ENCODE assay signal across 8 cellular contexts in the genomic region with DNA sequence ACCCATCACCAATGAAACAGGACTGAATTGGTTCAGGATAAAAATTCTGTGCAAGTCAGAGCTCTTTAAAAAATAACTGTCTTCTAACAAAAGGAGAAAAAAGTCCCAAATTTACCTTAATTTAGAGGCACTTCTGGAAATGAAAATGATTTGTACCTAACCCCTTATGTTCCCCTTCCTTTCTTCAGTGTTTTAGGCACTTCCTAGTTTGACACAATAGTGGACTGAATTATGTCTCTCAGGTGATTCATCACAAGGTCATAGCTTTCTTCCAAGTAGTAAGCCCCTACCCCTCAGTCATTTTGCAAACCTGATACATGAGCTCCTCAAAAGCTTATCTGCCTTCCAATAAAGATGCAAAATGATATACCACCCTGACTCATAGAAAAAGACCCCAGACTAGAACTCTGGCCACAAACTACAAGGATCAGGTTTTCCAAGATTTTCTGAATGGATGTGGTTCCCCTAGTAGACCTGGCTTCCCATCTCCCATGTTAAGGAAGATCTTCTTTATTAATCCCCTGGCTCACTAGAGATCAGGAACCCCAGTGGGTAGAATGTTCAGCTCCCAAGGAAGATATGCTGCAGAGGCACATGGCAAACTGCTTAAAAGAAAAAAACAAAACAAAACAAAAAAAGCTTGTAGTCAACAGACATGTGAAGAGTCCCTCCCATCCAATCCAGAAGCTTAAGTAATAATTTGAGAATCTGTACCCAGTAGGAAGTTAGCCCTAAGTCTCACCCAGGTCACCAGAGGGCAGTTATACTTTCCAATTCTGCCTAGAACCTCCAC. TPM values are rescaled to one million over a fixed set of nuclear protein-coding genes. Genes with fewer than 3 reads are reported as not detected.
DNase-seq lines count a peak whose midpoint lies in the region; ATAC-seq, FAIRE-seq and TF ChIP-seq lines count a peak whose summit lies in the region.

No MANE protein-coding gene starts in this region.

- H3K36me3 ChIP-seq in rectal smooth muscle tissue (ENCODE audit: control insufficient read depth, insufficient read depth, low read length) (peaks cover 25% of the 10 kb centered on the region), MG63 (peaks cover 49% of the 10 kb centered on the region)

- peaks cover 33% of the 10 kb centered on the region for H3K4me1 ChIP-seq in rectal smooth muscle tissue (ENCODE audit: control insufficient read depth, insufficient read depth, low read length)

- no peak for FAIRE-seq in RCC 7860 (lab: Jason Lieb, UNC)

- DNase-seq in RCC 7860 (ENCODE audit: low spot score) = peak; percentile 36
- DNase-seq in epithelial cell of prostate (ENCODE audit: low read depth, low spot score) = no peak
- DNase-seq in HuH-7.5 (ENCODE audit: low spot score) = no peak
- no peak for DNase-seq in NCI-H146 (lab: John Stamatoyannopoulos, UW)
- DNase-seq in MG63 = no peak

- H3K9ac ChIP-seq in rectal smooth muscle tissue (ENCODE audit: low read length) = no peak overlapping the region

- H3K9me3 ChIP-seq in MG63 = no peaks in the 10 kb centered on the region

- ATAC-seq in HG03139 (IDR thresholded peaks at IDR 0.05; ENCODE audit: unreplicated experiment) = no peak

- peak overlapping the region; percentile 19 for H3K4me3 ChIP-seq in rectal smooth muscle tissue (ENCODE audit: low read length)
- no peak overlapping the region for H3K4me3 ChIP-seq in MG63

- TF ChIP-seq POLR2A in GM19099 (IDR thresholded peaks at IDR 0.05; ENCODE audit: extremely low read depth, insufficient read length, low read depth) = peak; percentile 5

- H3K27ac ChIP-seq in epithelial cell of prostate (peak overlapping the region; percentile 95), rectal smooth muscle tissue (ENCODE audit: low read depth, low read length) (peak overlapping the region; percentile 44)

- no peaks in the 10 kb centered on the region for H3K27me3 ChIP-seq in rectal smooth muscle tissue (ENCODE audit: control insufficient read depth, insufficient read depth, low read length)
- no peaks in the 10 kb centered on the region for H3K27me3 ChIP-seq in MG63

RNA-seq across cellular contexts. Expression of gene PPP1R10, which starts 3.6 kb away (rescaled TPM):
- 3.9 and 6.7 TPM in 2 replicates for total RNA-seq in MG63 (2014; rRNA removed; shearing (Covaris generic); ENCODE audit: low replicate concordance)

RNA-seq across cellular contexts. Expression of gene MRPS18B, which starts 4.2 kb away (rescaled TPM):
- total RNA-seq in MG63 (2014; rRNA removed; shearing (Covaris generic); ENCODE audit: low replicate concordance) = 11.9 and 29.9 TPM in 2 replicates

RNA-seq across cellular contexts. Expression of gene ATAT1, which starts 13.2 kb away (rescaled TPM):
- total RNA-seq in MG63 (2014; rRNA removed; shearing (Covaris generic); ENCODE audit: low replicate concordance) = 0.16 TPM in 1 of 2 replicates, not detected in the other

RNA-seq across cellular contexts. Expression of gene C6orf136, which starts 33.5 kb away (rescaled TPM):
- 1.9 and 3.2 TPM in 2 replicates for total RNA-seq in MG63 (2014; rRNA removed; shearing (Covaris generic); ENCODE audit: low replicate concordance)

RNA-seq across cellular contexts. Expression of gene ABCF1, which starts 42.2 kb away (rescaled TPM):
- total RNA-seq in MG63 (2014; rRNA removed; shearing (Covaris generic); ENCODE audit: low replicate concordance) = 19.4 and 26.1 TPM in 2 replicates
